20 cellular contexts compared by ENCODE assay signal in the genomic region with DNA sequence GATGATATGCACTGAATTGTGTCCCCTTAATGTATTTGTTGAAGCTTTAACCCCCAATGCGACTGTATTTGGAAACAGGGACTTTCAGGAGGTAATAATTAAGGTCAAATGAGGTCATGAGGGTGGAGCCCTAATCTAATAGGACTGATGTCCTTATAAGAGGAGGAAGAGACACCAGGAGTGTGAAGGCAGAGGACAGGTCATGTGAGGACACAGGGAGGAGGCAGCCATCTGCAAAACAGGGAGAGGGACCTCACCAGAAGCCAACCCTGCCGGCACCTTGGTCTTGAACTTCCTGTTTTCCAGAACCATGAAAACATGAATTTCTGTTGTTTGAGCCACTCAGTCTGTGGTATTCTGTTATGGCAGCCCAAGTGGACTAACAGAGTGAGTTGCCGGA. TPM values are rescaled to one million over a fixed set of nuclear protein-coding genes. Genes with fewer than 3 reads are reported as not detected.
"Had no signal": no experiment of that assay in that cellular context is flagged by ENCODE, and none has a peak within 500 bp of the region (broad histone marks: within the 10 kb centered on the region; RNA-seq: fewer than 3 reads in every experiment).

No MANE protein-coding gene starts in this region.

- ATAC-seq: activated naive CD8-positive, alpha-beta T cell treated with anti-CD3 and anti-CD28 coated beads, Interleukin-2, amount 50 U/mL, for 24 hours; heart left ventricle; left cardiac atrium; sciatic nerve had no signal

- DNase-seq: activated naive CD4-positive, alpha-beta T cell treated with anti-CD3 and anti-CD28 coated beads, Interleukin-2, amount 50 U/mL, for 16 hours; activated naive CD8-positive, alpha-beta T cell treated with anti-CD3 and anti-CD28 coated beads, Interleukin-2, amount 50 U/mL, for 24 hours; activated T-cell treated with anti-CD3 and anti-CD28 coated beads, Interleukin-2, amount 50 U/mL, for 1 hour; cerebellar nuclear complex; heart left ventricle; left cardiac atrium; small intestine; stimulated activated CD4-positive, alpha-beta T cell treated with anti-CD3 and anti-CD28 coated beads, Interleukin-15, amount 100 ng/mL, for 24 hours; stimulated activated CD4-positive, alpha-beta T cell treated with anti-CD3 and anti-CD28 coated beads, Interleukin-2, amount 100 ng/mL, for 48 hours; stimulated activated CD8-positive, alpha-beta memory T cell treated with anti-CD3 and anti-CD28 coated beads, Interleukin-4, amount 100 ng/mL, for 48 hours; stimulated activated naive B cell treated with anti-CD40 and anti-IgM and Interleukin-4, amounts not matched to agents 10 μg/mL and 1 μg/mL and 100 μg/mL, for 72 hours; testis; trophoblast cell had no signal

- H3K9me3 ChIP-seq: heart left ventricle, testis, vagina had no signal

- H3K27me3 ChIP-seq: heart left ventricle, testis, vagina had no signal

- H3K27ac ChIP-seq: epithelial cell of prostate, heart left ventricle, parathyroid adenoma, testis, vagina had no signal

- H3K4me3 ChIP-seq: heart left ventricle, testis, vagina had no signal

- H3K4me1 ChIP-seq: heart left ventricle, parathyroid adenoma, testis, vagina had no signal

RNA-seq across cellular contexts. Expression of a gene that starts 55.3 kb away (rescaled TPM):
- total RNA-seq: fibroblast of villous mesenchyme, heart left ventricle, myocyte, vagina, WTC11 had no signal
